ENCODE assay signal across 9 cellular contexts in the genomic region with DNA sequence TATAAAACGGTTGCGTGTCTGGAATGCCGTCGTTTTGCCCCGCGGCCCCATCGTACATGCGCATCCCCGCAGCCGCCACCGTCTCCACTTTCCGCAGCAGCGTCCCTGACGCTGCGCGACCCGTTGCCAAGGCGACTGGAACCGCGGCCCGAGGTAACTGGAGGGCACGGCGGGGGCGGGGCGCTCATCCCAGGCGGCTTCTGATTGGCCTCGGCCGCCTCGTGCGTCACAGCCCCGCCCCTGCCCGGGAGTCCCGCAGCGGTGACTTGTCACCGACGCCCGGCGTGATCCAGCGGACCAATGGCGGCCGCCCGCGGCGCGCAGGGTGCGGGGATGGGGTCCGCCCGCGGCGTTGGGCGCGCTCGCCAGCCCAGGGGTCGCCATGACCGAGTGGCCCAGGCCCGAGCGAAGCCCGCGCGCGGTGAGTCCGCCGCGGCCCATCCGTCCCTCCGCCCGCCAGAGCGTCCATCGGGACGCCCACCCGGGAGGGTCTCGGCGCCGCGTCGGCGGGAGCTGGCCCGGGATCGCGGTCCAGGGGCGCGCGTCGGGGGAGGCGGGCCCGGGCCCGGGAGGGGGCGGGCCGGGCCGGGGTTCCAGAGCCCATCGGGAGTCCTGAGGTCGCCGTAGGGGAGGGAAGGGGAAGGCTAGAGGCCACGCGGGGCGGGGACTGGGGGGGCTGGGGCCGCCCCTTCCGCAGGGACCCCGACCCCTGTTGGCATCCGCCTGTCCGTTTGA. TPM values are rescaled to one million over a fixed set of nuclear protein-coding genes. Genes with fewer than 3 reads are reported as not detected.
DNase-seq lines count a peak whose midpoint lies in the region; ATAC-seq and TF ChIP-seq lines count a peak whose summit lies in the region.
"Had no signal": no experiment of that assay in that cellular context is flagged by ENCODE, and none has a peak within 500 bp of the region (broad histone marks: within the 10 kb centered on the region; RNA-seq: fewer than 3 reads in every experiment).

TSS of gene ZSCAN1 (plus strand) at position 285 of the 735 bp plus-strand sequence. CDS start 3,812 bp downstream, outside the sequence.

- H3K4me1 ChIP-seq in CD4-positive, alpha-beta memory T cell (ENCODE audit: insufficient read depth, low read length): no peaks in the 10 kb centered on the region
- H3K4me1 ChIP-seq in NT2/D1 (ENCODE audit: insufficient read depth, insufficient read length) (peaks cover 19% of the 10 kb centered on the region), left lung (no peaks in the 10 kb centered on the region)

- H3K9ac ChIP-seq in NT2/D1 (ENCODE audit: insufficient read length, low read depth): peak within 1 kb of the TSS; percentile 85

- H3K4me3 Mint-ChIP-seq in CD4-positive, alpha-beta memory T cell: peak within 1 kb of the TSS in 5 of 8 donors; percentile 28 to 57 (median 49)
- H3K4me3 Mint-ChIP-seq: central memory CD8-positive, alpha-beta T cell had no signal

- no peaks in the 10 kb centered on the region for H3K4me1 Mint-ChIP-seq in CD4-positive, alpha-beta memory T cell
- H3K4me1 Mint-ChIP-seq: central memory CD8-positive, alpha-beta T cell had no signal

- H3K36me3 Mint-ChIP-seq in CD4-positive, alpha-beta memory T cell: peaks cover 19 to 21% of the 10 kb centered on the region in 2 donors

- no peaks in the 10 kb centered on the region for H3K9me3 ChIP-seq in CD4-positive, alpha-beta memory T cell (ENCODE audit: control insufficient read depth in 1 of 2, low read length in 2 of 2)
- H3K9me3 ChIP-seq in NT2/D1 (ENCODE audit: insufficient read depth, low read length) (no peaks in the 10 kb centered on the region), left lung (peaks cover 0 to 63% of the 10 kb centered on the region in 2 donors)

- H3K4me3 ChIP-seq in CD4-positive, alpha-beta memory T cell (ENCODE audit: low read length in 2 of 2): no peak within 1 kb of the TSS
- H3K4me3 ChIP-seq in NT2/D1 (ENCODE audit: insufficient read length, low read depth) (peak within 1 kb of the TSS; percentile 71), dorsolateral prefrontal cortex (peak within 1 kb of the TSS; percentile 34 to 83 (median 67)), left lung (peak within 1 kb of the TSS; percentile 21 to 37)

- peaks cover 5 to 82% (median 48%) of the 10 kb centered on the region in 8 donors for H3K9me3 Mint-ChIP-seq in CD4-positive, alpha-beta memory T cell

- CTCF ChIA-PET in CD4-positive, alpha-beta memory T cell (lab: Charles Lee; ENCODE audit: partially characterized antibody): no interaction called here

- no peaks in the 10 kb centered on the region for H3K36me3 ChIP-seq in CD4-positive, alpha-beta memory T cell (ENCODE audit: insufficient read depth, low read length)
- no peaks in the 10 kb centered on the region for H3K36me3 ChIP-seq in NT2/D1 (ENCODE audit: insufficient read depth, insufficient read length, low read length)
- no peaks in the 10 kb centered on the region for H3K36me3 ChIP-seq in left lung

- intact Hi-C loops in CD4-positive, alpha-beta memory T cell (cut with micrococcal nuclease): no loop called here
- intact Hi-C loops in dorsolateral prefrontal cortex (cut with DNase I) (loop anchor here in 1 of 2 donors (2.0 kb wide), 1 partner anchor 25 kb away; the partner anchor contains the start of gene ZNF135), left lung (cut with DNase I) (no loop called here)

- peaks cover 11 to 14% of the 10 kb centered on the region in 2 donors for H3K27me3 Mint-ChIP-seq in CD4-positive, alpha-beta memory T cell

- no peak within 1 kb of the TSS for H3K27ac ChIP-seq in CD4-positive, alpha-beta memory T cell (ENCODE audit: low read depth, low read length)
- H3K27ac ChIP-seq in dorsolateral prefrontal cortex (peak within 1 kb of the TSS in 51 of 59 donors; percentile 39 to 93 (median 77)), left lung (no peak within 1 kb of the TSS)

- peak within 1 kb of the TSS in 1 of 7 donors; percentile 13 for H3K27ac Mint-ChIP-seq in CD4-positive, alpha-beta memory T cell

- POLR2A ChIA-PET in CD4-positive, alpha-beta memory T cell (lab: Charles Lee; ENCODE audit: partially characterized antibody): no interaction called here

- DNase-seq in CD4-positive, alpha-beta memory T cell: peak in 1 of 5 donors; percentile 11
- DNase-seq in NT2/D1 (ENCODE audit: low read depth, low spot score) (peak; percentile 81), dorsolateral prefrontal cortex (peak; percentile 93 to 98 (median 98)), left lung (peak; percentile 83 to 85), SHP77 (lab: John Stamatoyannopoulos, UW) (no peak)
- peak in 2 of 3 donors; percentile 7 to 34 for DNase-seq in stimulated activated CD4-positive, alpha-beta T cell treated with anti-CD3 and anti-CD28 coated beads, TNF-alpha, amount 100 ng/mL, for 48 hours (ENCODE audit: low read depth in 3 of 3)

- no peaks in the 10 kb centered on the region for H3K27me3 ChIP-seq in CD4-positive, alpha-beta memory T cell (ENCODE audit: insufficient read depth, low read length)
- H3K27me3 ChIP-seq in NT2/D1 (ENCODE audit: insufficient read depth, insufficient read length) (no peaks in the 10 kb centered on the region), dorsolateral prefrontal cortex (no peaks in the 10 kb centered on the region), left lung (peaks cover 0 to 63% of the 10 kb centered on the region in 2 donors)

- peak; percentile 95 for ATAC-seq in left lung
- ATAC-seq in HG03460 (IDR thresholded peaks at IDR 0.05; ENCODE audit: unreplicated experiment): no peak
- no peak for ATAC-seq in HG02571 (IDR thresholded peaks at IDR 0.05; ENCODE audit: unreplicated experiment)

- TF ChIP-seq CTCF in dorsolateral prefrontal cortex (IDR thresholded peaks at IDR 0.05 in 54 of 56, conservative IDR thresholded peaks at IDR 0.05 in 2 of 56; ENCODE audit: low read depth in 1 of 56, partially characterized antibody in 56 of 56): peak in 18 of 56 donors; percentile 10 to 35 (median 20)
- TF ChIP-seq CTCF in left lung (IDR thresholded peaks at IDR 0.05): no peak

RNA-seq across cellular contexts. Expression of gene ZSCAN1, which starts in this region (rescaled TPM):
- total RNA-seq in CD4-positive, alpha-beta memory T cell: not detected
- not detected for polyA plus RNA-seq in CD4-positive, alpha-beta memory T cell
- 10 to 100 TPM in 1 of 120 experiments, 1 to 10 TPM in 118, under 1 TPM in 1; 0.94 to 10.6 (median 4.2) TPM for total RNA-seq in dorsolateral prefrontal cortex
- under 1 TPM in 1 of 2 donors, not detected in 1; 0.47 TPM for total RNA-seq in left lung

Comparison
In these comparisons a context has a peak if more than half of its experiments do, and no peak if none do; other contexts are left out.
1. Peak in DNase-seq, ATAC-seq and H3K4me3 ChIP-seq in left lung; RNA of the gene not detected or under 1 TPM.
2. DNase-seq: peak in NT2/D1 (single experiment), dorsolateral prefrontal cortex (10 of 10) and stimulated activated CD4-positive, alpha-beta T cell treated with anti-CD3 and anti-CD28 coated beads, TNF-alpha, amount 100 ng/mL, for 48 hours (2 of 3); none in SHP77 (0 of 2).
3. H3K27ac ChIP-seq: peak in dorsolateral prefrontal cortex (51 of 59); none in CD4-positive, alpha-beta memory T cell (single experiment) and left lung (0 of 2).
4. H3K4me3 ChIP-seq: peak in NT2/D1 (single experiment) and dorsolateral prefrontal cortex (59 of 59); none in CD4-positive, alpha-beta memory T cell (0 of 2).